Comparison of ENCODE assay signal across 9 cellular contexts in genomic region chr2:217223222-217223930, GRCh38.
DNase-seq lines count a peak whose midpoint lies in the region; ATAC-seq and TF ChIP-seq lines count a peak whose summit lies in the region.
"Had no signal": no experiment of that assay in that cellular context is flagged by ENCODE, and none has a peak within 500 bp of the region (broad histone marks: within the 10 kb centered on the region; RNA-seq: fewer than 3 reads in every experiment).

No MANE protein-coding gene starts in this region.

- TF ChIP-seq POLR2A in GM18505 (IDR thresholded peaks at IDR 0.05; ENCODE audit: borderline replicate concordance, extremely low read depth, insufficient read depth, insufficient read length), result no peak

- no peak overlapping the region for H4K91ac ChIP-seq in mesenchymal stem cell (ENCODE audit: low read length)

- H2AFZ ChIP-seq in GM23248 (no peak overlapping the region), mesenchymal stem cell (ENCODE audit: low read depth, low read length) (no peak overlapping the region)

- H3K27me3 ChIP-seq in GM23248 (replicated peaks; ENCODE audit: insufficient read depth), result no peaks in the 10 kb centered on the region
- H3K27me3 ChIP-seq in mesenchymal stem cell (ENCODE audit: control insufficient read depth in 1 of 2, insufficient read depth in 1 of 2, low read length in 2 of 2), result no peaks in the 10 kb centered on the region
- H3K27me3 ChIP-seq: upper lobe of left lung had no signal

- 53 to 58% methylated on average over 8 of the region's 8 CpGs for WGBS in GM23248 (ENCODE audit: low coverage in 1 of 2, low lambda C conversion rate in 2 of 2, missing lambda C conversion rate in 2 of 2), 2 experiments
- 21% methylated on average over 8 of the region's 8 CpGs for WGBS in mesenchymal stem cell

- no peak overlapping the region for H2BK120ac ChIP-seq in mesenchymal stem cell (ENCODE audit: low read depth, low read length)

- no peaks in the 10 kb centered on the region for H4K20me1 ChIP-seq in GM23248 (ENCODE audit: insufficient read depth)

- ATAC-seq in GM18505 (IDR thresholded peaks at IDR 0.05; ENCODE audit: unreplicated experiment), result peak; percentile 68

- peak overlapping the region in 1 of 2 experiments; percentile 19 for H3K4ac ChIP-seq in mesenchymal stem cell (ENCODE audit: low read depth in 1 of 2, low read length in 2 of 2)

- H2BK5ac ChIP-seq in mesenchymal stem cell (ENCODE audit: low read depth, low read length, poor library complexity, severe bottlenecking), result no peak overlapping the region

- no peak overlapping the region for H3K23ac ChIP-seq in mesenchymal stem cell (ENCODE audit: low read length in 2 of 2)

- H4K8ac ChIP-seq in mesenchymal stem cell (ENCODE audit: low read length), result peak overlapping the region; percentile 33

- H3K79me2 ChIP-seq in GM23248 (ENCODE audit: insufficient read depth), result no peaks in the 10 kb centered on the region

- H3K27ac ChIP-seq in GM23248, result peak overlapping the region; percentile 46
- peak overlapping the region; percentile 35 for H3K27ac ChIP-seq in mesenchymal stem cell (ENCODE audit: low read length, poor library complexity, severe bottlenecking)
- H3K27ac ChIP-seq: upper lobe of left lung had no signal

- no peak overlapping the region for H2BK15ac ChIP-seq in mesenchymal stem cell (ENCODE audit: low read depth, poor library complexity, severe bottlenecking)

- peak overlapping the region; percentile 70 for H3K4me2 ChIP-seq in GM23248 (ENCODE audit: unreplicated experiment)
- H3K4me2 ChIP-seq in mesenchymal stem cell (ENCODE audit: low read length, poor library complexity, severe bottlenecking), result no peak overlapping the region

- no peak overlapping the region for H3K9ac ChIP-seq in GM23248
- peak overlapping the region; percentile 31 for H3K9ac ChIP-seq in mesenchymal stem cell (ENCODE audit: low read length)

- H3K9me3 ChIP-seq in GM23248 (ENCODE audit: low read depth) (no peaks in the 10 kb centered on the region), mesenchymal stem cell (ENCODE audit: control insufficient read depth, low read length) (no peaks in the 10 kb centered on the region)
- H3K9me3 ChIP-seq: upper lobe of left lung had no signal

- no peak overlapping the region for H3K14ac ChIP-seq in mesenchymal stem cell (ENCODE audit: low read length in 2 of 2)

- peaks cover 43% of the 10 kb centered on the region for H3K4me1 ChIP-seq in GM23248 (ENCODE audit: insufficient read depth)
- H3K4me1 ChIP-seq in mesenchymal stem cell (ENCODE audit: control insufficient read depth, insufficient read depth, low read depth, low read length), result no peaks in the 10 kb centered on the region

- DNase-seq in GM23248 (peak; percentile 86), LHCN-M2 (ENCODE audit: low read depth) (peak; percentile 92), mesenchymal stem cell (peak; percentile 96), activated gamma-delta T cell (lab: John Stamatoyannopoulos, UW) (no peak), NCI-H1930 (lab: John Stamatoyannopoulos, UW) (no peak), pons (ENCODE audit: low spot score) (no peak)
- DNase-seq in activated naive CD8-positive, alpha-beta T cell treated with anti-CD3 and anti-CD28 coated beads, Interleukin-2, amount 50 U/mL, for 16 hours (ENCODE audit: low read depth, low spot score), result peak; percentile 11
- DNase-seq: upper lobe of left lung had no signal

- in situ Hi-C loops in GM23248 (cut with MboI), result no loop called here

- no peaks in the 10 kb centered on the region for H3K79me1 ChIP-seq in mesenchymal stem cell (replicated peaks; ENCODE audit: low read length, poor library complexity, severe bottlenecking)

- H3K36me3 ChIP-seq in GM23248 (ENCODE audit: low read depth), result no peaks in the 10 kb centered on the region
- no peaks in the 10 kb centered on the region for H3K36me3 ChIP-seq in mesenchymal stem cell (ENCODE audit: control insufficient read depth in 1 of 2, insufficient read depth in 2 of 2, low read depth in 1 of 2, low read length in 2 of 2)
- H3K36me3 ChIP-seq: upper lobe of left lung had no signal

- peak overlapping the region in 1 of 2 experiments; percentile 73 for H2BK12ac ChIP-seq in mesenchymal stem cell (ENCODE audit: low read length in 2 of 2)

- peak overlapping the region; percentile 3 to 85 for H3K18ac ChIP-seq in mesenchymal stem cell (ENCODE audit: low read depth in 1 of 2, low read length in 2 of 2)

- no peak overlapping the region for H2AK5ac ChIP-seq in mesenchymal stem cell (ENCODE audit: low read length, severe bottlenecking)

- H3K9me2 ChIP-seq in GM23248 (ENCODE audit: insufficient read depth), result peaks cover 7% of the 10 kb centered on the region; the same call in 1 of the 2 replicates

- H3F3A ChIP-seq in GM23248 (ENCODE audit: insufficient read depth), result peaks cover 33% of the 10 kb centered on the region

- H3K4me3 ChIP-seq in GM23248 (no peak overlapping the region), mesenchymal stem cell (ENCODE audit: insufficient read depth in 1 of 2, low read depth in 1 of 2, low read length in 2 of 2) (no peak overlapping the region)
- H3K4me3 ChIP-seq: upper lobe of left lung had no signal

Comparison
In these comparisons a context has a peak if more than half of its experiments do, and no peak if none do; other contexts are left out.
1. DNase-seq: peak in GM23248 (single experiment), LHCN-M2 (single experiment), activated naive CD8-positive, alpha-beta T cell treated with anti-CD3 and anti-CD28 coated beads, Interleukin-2, amount 50 U/mL, for 16 hours (single experiment) and mesenchymal stem cell (single experiment); none in activated gamma-delta T cell (single experiment), NCI-H1930 (0 of 2) and pons (single experiment).